Comparison of ENCODE assay signal across 8 cellular contexts in the genomic region with DNA sequence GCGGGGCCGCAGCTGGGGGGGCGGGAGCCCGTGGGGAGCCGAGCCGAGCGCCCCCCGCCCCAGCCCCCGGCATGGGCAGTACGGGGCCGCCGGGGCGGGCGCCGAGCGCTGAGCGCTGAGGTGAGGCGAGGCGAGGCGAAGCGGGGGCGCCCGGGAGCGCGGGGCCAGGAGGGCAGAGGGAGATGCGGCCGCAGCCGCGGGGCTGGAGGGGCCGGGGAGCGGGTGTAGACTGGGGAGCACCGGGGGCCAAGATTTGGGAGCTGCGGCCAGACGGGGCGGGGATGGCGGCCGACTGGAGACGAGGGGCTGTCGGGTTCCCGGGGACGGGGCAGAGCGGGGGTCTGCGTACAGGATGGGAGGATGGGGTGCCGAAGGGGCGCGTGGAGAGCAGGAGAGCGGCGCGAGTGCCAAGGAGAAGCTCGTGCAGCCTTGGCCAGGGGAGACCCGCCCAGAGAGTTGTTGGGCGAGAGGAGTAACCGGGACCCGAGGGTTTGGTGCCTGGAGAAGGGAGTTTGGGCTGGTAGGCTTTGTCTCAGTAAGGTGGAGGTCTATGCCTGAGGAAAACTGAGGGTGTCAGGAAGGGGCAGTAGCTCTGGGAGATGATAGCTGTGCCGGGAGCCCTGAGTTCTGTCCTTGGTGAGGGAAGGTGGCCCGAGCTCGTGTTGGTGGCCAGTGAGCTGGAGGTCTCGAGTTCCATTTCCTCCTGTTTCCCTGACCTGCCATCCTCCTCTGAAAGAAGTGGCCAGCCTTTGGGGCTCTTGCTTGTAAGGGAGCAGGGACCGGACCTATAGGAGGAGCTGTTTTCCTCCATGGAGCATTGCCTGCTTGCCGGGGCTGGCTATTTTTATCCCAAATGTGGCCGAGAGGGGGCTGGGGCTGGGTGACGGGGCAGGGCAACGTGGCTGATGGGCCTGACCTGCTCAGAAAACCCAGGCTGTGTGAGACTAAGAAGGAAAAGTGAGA. TPM values are rescaled to one million over a fixed set of nuclear protein-coding genes. Genes with fewer than 3 reads are reported as not detected.
A peak's percentile ranks its signal among the peaks of the same experiment; 100 is the strongest.
DNase-seq lines count a peak whose midpoint lies in the region; ATAC-seq and TF ChIP-seq lines count a peak whose summit lies in the region.

No MANE protein-coding gene starts in this region.

- H3K4me3 ChIP-seq in cardiac muscle cell = peak overlapping the region; percentile 94

- H3K27ac ChIP-seq in C4-2B (peak overlapping the region; percentile 70), cardiac muscle cell (peak overlapping the region; percentile 88)

- no peaks in the 10 kb centered on the region for H3K9me3 ChIP-seq in cardiac muscle cell (ENCODE audit: low read depth)

- peaks cover 4% of the 10 kb centered on the region for H3K36me3 ChIP-seq in cardiac muscle cell

- H3K27me3 ChIP-seq in cardiac muscle cell = no peaks in the 10 kb centered on the region

- DNase-seq in NCI-H82 (lab: John Stamatoyannopoulos, UW) = peak; percentile 77
- DNase-seq in amniotic epithelial cell (ENCODE audit: low read depth) = peak; percentile 67
- peak; percentile 91 to 92 for DNase-seq in cardiac muscle cell (ENCODE audit: low read depth in 1 of 2, low spot score in 1 of 2)
- peak; percentile 39 for DNase-seq in occipital lobe (lab: John Stamatoyannopoulos, UW)

- H3K4me1 ChIP-seq in cardiac muscle cell (ENCODE audit: low read depth) = peaks cover 32% of the 10 kb centered on the region

- TF ChIP-seq CTCF in C4-2B (conservative IDR thresholded peaks at IDR 0.05) = peak; percentile 53
- peak; percentile 82 for TF ChIP-seq CTCF in cardiac muscle cell (IDR thresholded peaks at IDR 0.05; ENCODE audit: low read depth, low read length)

- peak; percentile 27 for ATAC-seq in GM19023 (IDR thresholded peaks at IDR 0.05; ENCODE audit: unreplicated experiment)
- ATAC-seq in HG02840 (IDR thresholded peaks at IDR 0.05; ENCODE audit: low FRiP score, unreplicated experiment) = no peak
- no peak for ATAC-seq in GM21723 (IDR thresholded peaks at IDR 0.05; ENCODE audit: unreplicated experiment)

RNA-seq across cellular contexts. Expression of a gene that starts 0.5 kb away (rescaled TPM):
- total RNA-seq in cardiac muscle cell = 102 and 116 TPM in 2 replicates
- 12.8 and 13.5 TPM in 2 replicates for polyA plus RNA-seq in cardiac muscle cell
- 28.5 TPM for total RNA-seq in occipital lobe

RNA-seq across cellular contexts. Expression of a gene that starts 5.0 kb away (rescaled TPM):
- total RNA-seq in cardiac muscle cell = 4.8 and 11.2 TPM in 2 replicates
- polyA plus RNA-seq in cardiac muscle cell = 5.4 and 20.6 TPM in 2 replicates
- total RNA-seq in occipital lobe = not detected

RNA-seq across cellular contexts. Expression of a gene that starts 53.4 kb away (rescaled TPM):
- 92.1 and 101 TPM in 2 replicates for total RNA-seq in cardiac muscle cell
- polyA plus RNA-seq in cardiac muscle cell = 106 and 112 TPM in 2 replicates
- total RNA-seq in occipital lobe = 57.7 TPM

Comparison
In these comparisons a context has a peak if more than half of its experiments do, and no peak if none do; other contexts are left out.
1. DNase-seq: peak in every context shown above with its lines; median percentile 92 in cardiac muscle cell; 77 in NCI-H82; 67 in amniotic epithelial cell; 39 in occipital lobe.